Comparison of ENCODE assay signal across 8 cellular contexts in the genomic region with DNA sequence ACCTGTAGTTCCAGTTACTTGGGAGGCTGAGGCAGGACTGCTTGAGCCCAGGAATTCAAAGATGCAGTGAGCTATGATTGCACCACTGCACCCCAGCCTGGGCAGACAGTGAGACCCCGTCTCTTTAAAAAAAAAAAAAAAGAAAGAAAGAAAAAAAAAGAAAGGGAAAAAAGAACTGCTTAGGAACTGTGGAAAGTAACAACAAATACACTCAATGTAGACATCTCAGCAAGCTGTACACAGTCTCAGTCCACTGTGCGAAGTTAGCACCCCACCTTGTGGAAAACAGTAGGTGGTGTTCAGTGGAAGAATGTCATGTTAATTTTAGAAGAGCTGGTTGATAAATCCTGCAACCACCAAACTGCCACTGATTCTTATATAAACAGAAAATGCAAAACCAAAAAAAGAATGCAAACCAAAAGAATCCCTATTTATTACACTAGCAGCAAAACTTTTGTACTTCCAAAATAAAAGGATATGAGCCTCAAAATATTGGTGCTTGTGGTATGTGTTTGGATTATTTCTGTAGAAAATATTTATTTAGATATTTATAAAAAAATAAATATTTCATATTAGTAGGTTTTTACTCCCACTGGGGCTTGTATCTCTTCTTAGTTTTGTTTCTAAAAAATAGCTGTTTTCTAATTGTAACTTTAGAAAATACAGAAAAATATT. TPM values are rescaled to one million over a fixed set of nuclear protein-coding genes. Genes with fewer than 3 reads are reported as not detected.
DNase-seq lines count a peak whose midpoint lies in the region; ATAC-seq and TF ChIP-seq lines count a peak whose summit lies in the region.

No MANE protein-coding gene starts in this region.

- H2BK120ac ChIP-seq in neuronal stem cell (ENCODE audit: low read depth, low read length): no peak overlapping the region

- no peak overlapping the region for H3K14ac ChIP-seq in neuronal stem cell (ENCODE audit: low read length)

- no peak overlapping the region for H2BK15ac ChIP-seq in neuronal stem cell (ENCODE audit: low read length)

- H2BK12ac ChIP-seq in neuronal stem cell (ENCODE audit: low read length): no peak overlapping the region

- no peak overlapping the region for H3K4me2 ChIP-seq in Loucy (ENCODE audit: low read depth, low read length, poor library complexity, severe bottlenecking)
- no peak overlapping the region for H3K4me2 ChIP-seq in neuronal stem cell (ENCODE audit: insufficient read depth, low read length, poor library complexity, severe bottlenecking)

- H4K8ac ChIP-seq in neuronal stem cell (ENCODE audit: low read depth, low read length): no peak overlapping the region

- peak; percentile 89 for DNase-seq in AG10803 (ENCODE audit: low read depth)
- peak; percentile 76 to 78 for DNase-seq in SJSA1 (ENCODE audit: low read depth in 1 of 2, low spot score in 2 of 2)
- peak; percentile 84 for DNase-seq in fibroblast of gingiva (ENCODE audit: low read depth)
- DNase-seq in neuronal stem cell (ENCODE audit: low spot score): peak; percentile 40
- no peak for DNase-seq in UCSD-AML1 (lab: John Stamatoyannopoulos, UW; ENCODE audit: unreplicated experiment)

- H3K79me2 ChIP-seq in Loucy (ENCODE audit: insufficient read depth, low read length): no peaks in the 10 kb centered on the region

- no CpG with 5 or more reads among the region's 2 CpGs for WGBS in neuronal stem cell (ENCODE audit: extremely low coverage in 2 of 2, insufficient read length in 2 of 2, insufficient replicate concordance in 1 of 2), 2 donors

- no peaks in the 10 kb centered on the region for H3K9me3 ChIP-seq in Loucy (ENCODE audit: insufficient read depth, low read depth, low read length)
- H3K9me3 ChIP-seq in SJSA1 (replicated peaks): no peaks in the 10 kb centered on the region
- H3K9me3 ChIP-seq in neuronal stem cell (replicated peaks in 1 of 2; ENCODE audit: control insufficient read depth in 2 of 2, insufficient read depth in 1 of 2, low read depth in 1 of 2, low read length in 2 of 2): no peaks in the 10 kb centered on the region

- ATAC-seq in GM18858 (IDR thresholded peaks at IDR 0.05; ENCODE audit: unreplicated experiment): peak; percentile 48
- ATAC-seq in HG02763 (IDR thresholded peaks at IDR 0.05; ENCODE audit: unreplicated experiment): no peak

- H4K91ac ChIP-seq in neuronal stem cell (ENCODE audit: low read depth, low read length, poor library complexity): no peak overlapping the region

- peaks cover 2% of the 10 kb centered on the region for H3K79me1 ChIP-seq in neuronal stem cell (ENCODE audit: low read depth, low read length)

- H3K4ac ChIP-seq in neuronal stem cell (ENCODE audit: low read length): no peak overlapping the region

- TF ChIP-seq CTCF in AG10803 (conservative IDR thresholded peaks at IDR 0.05; ENCODE audit: low read length) (peak; percentile 98), Loucy (conservative IDR thresholded peaks at IDR 0.05; ENCODE audit: low read length) (peak; percentile 87)

- no peaks in the 10 kb centered on the region for H3K9me2 ChIP-seq in Loucy (replicated peaks; ENCODE audit: low read depth, low read length)

- H3K4me1 ChIP-seq in Loucy (ENCODE audit: insufficient read depth, low read length, poor library complexity, severe bottlenecking) (peaks cover 3% of the 10 kb centered on the region), SJSA1 (replicated peaks) (peaks cover 34% of the 10 kb centered on the region), neuronal stem cell (ENCODE audit: control insufficient read depth in 2 of 2, insufficient read depth in 1 of 2, low read depth in 1 of 2, low read length in 2 of 2) (peaks cover 2 to 3% of the 10 kb centered on the region in 2 donors)

- H2AFZ ChIP-seq in Loucy (ENCODE audit: low read length) (no peak overlapping the region), neuronal stem cell (ENCODE audit: low read length) (no peak overlapping the region)

- no peak overlapping the region for H3K18ac ChIP-seq in neuronal stem cell (ENCODE audit: low read length)

- H3K27ac ChIP-seq in SJSA1 (peak overlapping the region; percentile 57), neuronal stem cell (replicated peaks; ENCODE audit: low read length) (no peak overlapping the region)

- no peaks in the 10 kb centered on the region for H4K20me1 ChIP-seq in Loucy (ENCODE audit: insufficient read depth, low read length, poor library complexity, severe bottlenecking)

- H3K9ac ChIP-seq in Loucy (ENCODE audit: low read depth, low read length, poor library complexity, severe bottlenecking): no peak overlapping the region
- H3K9ac ChIP-seq in neuronal stem cell (ENCODE audit: low read depth, low read length, poor library complexity): no peak overlapping the region

- H3K23ac ChIP-seq in neuronal stem cell (ENCODE audit: low read depth, low read length, poor library complexity): no peak overlapping the region

- H3K27me3 ChIP-seq in Loucy (ENCODE audit: insufficient read depth, low read length, poor library complexity, severe bottlenecking): no peaks in the 10 kb centered on the region
- H3K27me3 ChIP-seq in SJSA1 (replicated peaks): no peaks in the 10 kb centered on the region
- H3K27me3 ChIP-seq in neuronal stem cell (ENCODE audit: control insufficient read depth in 3 of 3, insufficient read depth in 3 of 3, low read depth in 1 of 3, low read length in 3 of 3): no peaks in the 10 kb centered on the region

- no peaks in the 10 kb centered on the region for H3F3A ChIP-seq in Loucy (ENCODE audit: low read depth)

- H3K4me3 ChIP-seq in AG10803 (ENCODE audit: low read length): no peak overlapping the region
- no peak overlapping the region for H3K4me3 ChIP-seq in Loucy (ENCODE audit: low read length, poor library complexity, severe bottlenecking)
- no peak overlapping the region for H3K4me3 ChIP-seq in SJSA1
- no peak overlapping the region for H3K4me3 ChIP-seq in neuronal stem cell (ENCODE audit: low read length in 2 of 2)

- H3K36me3 ChIP-seq in Loucy (ENCODE audit: insufficient read depth, low read length) (no peaks in the 10 kb centered on the region), SJSA1 (no peaks in the 10 kb centered on the region), neuronal stem cell (replicated peaks in 1 of 2; ENCODE audit: control insufficient read depth in 2 of 2, insufficient read depth in 2 of 2, low read length in 2 of 2) (no peaks in the 10 kb centered on the region)

- H2AK5ac ChIP-seq in neuronal stem cell (ENCODE audit: low read depth, low read length): no peak overlapping the region

- H2BK5ac ChIP-seq in neuronal stem cell (ENCODE audit: low read length): no peak overlapping the region

RNA-seq across cellular contexts. Expression of a gene that starts 31.1 kb away (rescaled TPM):
- 1.5 and 2.1 TPM in 2 replicates for total RNA-seq in SJSA1 (2014; rRNA removed; shearing (Covaris generic))
- polyA plus RNA-seq in neuronal stem cell (2013, experiment 1 of 2): 2.5 TPM
- 3.3 TPM for polyA plus RNA-seq in neuronal stem cell (2013, experiment 2 of 2)
